ENCODE assay signal across 18 cellular contexts in genomic region chr2:27727257-27727656, GRCh38. TPM values are rescaled to one million over a fixed set of nuclear protein-coding genes. Genes with fewer than 3 reads are reported as not detected.
DNase-seq lines count a peak whose midpoint lies in the region; ATAC-seq and TF ChIP-seq lines count a peak whose summit lies in the region.
"Had no signal": no experiment of that assay in that cellular context is flagged by ENCODE, and none has a peak within 500 bp of the region (broad histone marks: within the 10 kb centered on the region; RNA-seq: fewer than 3 reads in every experiment).

No MANE protein-coding gene starts in this region.

- peaks cover 21% of the 10 kb centered on the region for H3K4me1 ChIP-seq in osteoblast (ENCODE audit: insufficient read depth, low read length)

- DNase-seq in T-helper 2 cell treated with Interferon-gamma antibody and Interleukin-4, amounts not matched to agents 5 μg/mL and 100 μg/mL, for 36 hours (ENCODE audit: low spot score) = no peak
- no peak for DNase-seq in T-helper 2 cell
- peak; percentile 17 for DNase-seq in NCI-H226
- no peak for DNase-seq in endothelial cell (ENCODE audit: low spot score)
- no peak for DNase-seq in nephron progenitor cell
- no peak for DNase-seq in osteoblast (ENCODE audit: insufficient read length, low spot score, missing footprints)
- DNase-seq in NCI-H345 treated with DMSO at 0.1 percent for 48 hours (lab: John Stamatoyannopoulos, UW; ENCODE audit: unreplicated experiment) = no peak
- DNase-seq: 8988T; activated CD8-positive, alpha-beta memory T cell treated with anti-CD3 and anti-CD28 coated beads, Interleukin-2, amount 50 U/mL, for 4 hours; DMS79 treated with DMSO at 0.1 percent for 48 hours; NCI-H2171 treated with DMSO at 0.1 percent for 48 hours; SJCRH30; stimulated activated CD4-positive, alpha-beta T cell treated with anti-CD3 and anti-CD28 coated beads, Interleukin-12 subunit alpha, Interleukin-12 subunit beta, amount 100 ng/mL, for 4 hours; WERI-Rb-1 had no signal

- H2AFZ ChIP-seq in osteoblast (ENCODE audit: low read length) = no peak overlapping the region
- H2AFZ ChIP-seq: GM23338 had no signal

- TF ChIP-seq CTCF in endothelial cell (IDR thresholded peaks at IDR 0.05; ENCODE audit: unreplicated experiment) (no peak), nephron progenitor cell (IDR thresholded peaks at IDR 0.05) (no peak), osteoblast (IDR thresholded peaks at IDR 0.05; ENCODE audit: extremely low read depth, low read depth, low read length) (no peak)

- no peak overlapping the region for H3K4me3 Mint-ChIP-seq in T-helper 2 cell treated with Interferon-gamma antibody and Interleukin-4, amounts not matched to agents 5 μg/mL and 100 μg/mL, for 36 hours
- H3K4me3 Mint-ChIP-seq in endothelial cell (ENCODE audit: unreplicated experiment) (no peak overlapping the region), nephron progenitor cell (no peak overlapping the region)
- H3K4me3 Mint-ChIP-seq: GM23338 had no signal

- no peak overlapping the region for H3K4me2 ChIP-seq in osteoblast (ENCODE audit: insufficient read depth, low read length)
- H3K4me2 ChIP-seq: GM23338 had no signal

- H3K79me2 ChIP-seq in osteoblast (ENCODE audit: insufficient read depth, low read length) = no peaks in the 10 kb centered on the region

- H3K36me3 Mint-ChIP-seq in T-helper 2 cell treated with Interferon-gamma antibody and Interleukin-4, amounts not matched to agents 5 μg/mL and 100 μg/mL, for 36 hours (ENCODE audit: low read depth) = no peaks in the 10 kb centered on the region
- H3K36me3 Mint-ChIP-seq in endothelial cell (ENCODE audit: low read depth, unreplicated experiment) (no peaks in the 10 kb centered on the region), nephron progenitor cell (ENCODE audit: low read depth) (no peaks in the 10 kb centered on the region)

- H3K9me3 ChIP-seq in osteoblast (ENCODE audit: low read depth, low read length) = no peaks in the 10 kb centered on the region
- H3K9me3 ChIP-seq: SJCRH30 had no signal

- H3K4me3 ChIP-seq in osteoblast (ENCODE audit: insufficient read depth, low read length) = no peak overlapping the region
- H3K4me3 ChIP-seq: GM23338, SJCRH30 had no signal

- H3K27me3 Mint-ChIP-seq in T-helper 2 cell treated with Interferon-gamma antibody and Interleukin-4, amounts not matched to agents 5 μg/mL and 100 μg/mL, for 36 hours (ENCODE audit: low read depth) = no peaks in the 10 kb centered on the region
- H3K27me3 Mint-ChIP-seq in endothelial cell (ENCODE audit: unreplicated experiment) (peaks cover 1% of the 10 kb centered on the region), nephron progenitor cell (ENCODE audit: low read depth, poor library complexity) (peaks cover 11% of the 10 kb centered on the region)

- H3K36me3 ChIP-seq in osteoblast (ENCODE audit: insufficient read depth, low read length) = no peaks in the 10 kb centered on the region
- H3K36me3 ChIP-seq: SJCRH30, WERI-Rb-1 had no signal

- H3K27me3 ChIP-seq in osteoblast (ENCODE audit: insufficient read depth, low read length) = no peaks in the 10 kb centered on the region
- H3K27me3 ChIP-seq: SJCRH30 had no signal

- H4K20me1 ChIP-seq in osteoblast (ENCODE audit: insufficient read depth, low read length) = no peaks in the 10 kb centered on the region

- no peak overlapping the region for H3K27ac ChIP-seq in osteoblast (ENCODE audit: low read depth, low read length)
- H3K27ac ChIP-seq: C4-2B, epithelial cell of prostate, SJCRH30, WERI-Rb-1 had no signal

- H3K9me3 Mint-ChIP-seq in T-helper 2 cell treated with Interferon-gamma antibody and Interleukin-4, amounts not matched to agents 5 μg/mL and 100 μg/mL, for 36 hours = no peaks in the 10 kb centered on the region
- H3K9me3 Mint-ChIP-seq in endothelial cell (ENCODE audit: unreplicated experiment) (no peaks in the 10 kb centered on the region), nephron progenitor cell (no peaks in the 10 kb centered on the region)
- H3K9me3 Mint-ChIP-seq: GM23338 had no signal

- H3K27ac Mint-ChIP-seq in T-helper 2 cell treated with Interferon-gamma antibody and Interleukin-4, amounts not matched to agents 5 μg/mL and 100 μg/mL, for 36 hours = peak overlapping the region; percentile 72
- H3K27ac Mint-ChIP-seq in endothelial cell (ENCODE audit: unreplicated experiment) (peak overlapping the region; percentile 72), nephron progenitor cell (peak overlapping the region; percentile 68)
- H3K27ac Mint-ChIP-seq: GM23338 had no signal

- H3K4me1 Mint-ChIP-seq in T-helper 2 cell treated with Interferon-gamma antibody and Interleukin-4, amounts not matched to agents 5 μg/mL and 100 μg/mL, for 36 hours (ENCODE audit: low read depth) = peaks cover 4% of the 10 kb centered on the region
- peaks cover 40% of the 10 kb centered on the region for H3K4me1 Mint-ChIP-seq in endothelial cell (ENCODE audit: unreplicated experiment)
- H3K4me1 Mint-ChIP-seq in nephron progenitor cell = peaks cover 43% of the 10 kb centered on the region

- ATAC-seq in HG03139 (IDR thresholded peaks at IDR 0.05; ENCODE audit: unreplicated experiment) = no peak
- ATAC-seq: GM23338 had no signal

RNA-seq across cellular contexts. Expression of gene MRPL33, which starts 44.3 kb away (rescaled TPM):
- total RNA-seq in endothelial cell (ENCODE audit: unreplicated experiment) = 52.0 TPM
- total RNA-seq in osteoblast = 63.1 and 105 TPM in 2 replicates
